18 cellular contexts compared by ENCODE assay signal in genomic region chr4:67152976-67153375, GRCh38.
"Had no signal": no experiment of that assay in that cellular context is flagged by ENCODE, and none has a peak within 500 bp of the region (broad histone marks: within the 10 kb centered on the region; RNA-seq: fewer than 3 reads in every experiment).

No MANE protein-coding gene starts in this region.

- H3K27ac ChIP-seq: pancreas, testis, upper lobe of left lung had no signal

- H3K4me3 Mint-ChIP-seq: activated B cell treated with CpG ODN at 0.5 μM for 24 hours; activated CD8-positive, alpha-beta T cell treated with anti-CD3 and anti-CD28 coated beads for 36 hours; activated T-cell treated with anti-CD3 and anti-CD28 coated beads, Interleukin-2, amount 50 U/mL, for 4 hours; naive B cell; stimulated activated naive CD8-positive, alpha-beta T cell treated with anti-CD3 and anti-CD28 coated beads, Interleukin-15, amount 100 ng/mL, for 72 hours had no signal

- H3K36me3 Mint-ChIP-seq: activated naive CD4-positive, alpha-beta T cell treated with anti-CD3 and anti-CD28 coated beads, Interleukin-2, amount 50 U/mL, for 72 hours; naive B cell had no signal

- ATAC-seq: activated CD8-positive, alpha-beta T cell treated with anti-CD3 and anti-CD28 coated beads for 36 hours; activated naive CD4-positive, alpha-beta T cell treated with anti-CD3 and anti-CD28 coated beads, Interleukin-2, amount 50 U/mL, for 72 hours; activated T-cell treated with anti-CD3 and anti-CD28 coated beads, Interleukin-2, amount 50 U/mL, for 4 hours; esophagus mucosa; left lobe of liver; stimulated activated naive CD8-positive, alpha-beta T cell treated with anti-CD3 and anti-CD28 coated beads, Interleukin-15, amount 100 ng/mL, for 72 hours had no signal

- DNase-seq: activated B cell treated with CpG ODN at 0.5 μM for 24 hours; activated CD4-positive, alpha-beta T cell treated with anti-CD3 and anti-CD28 coated beads for 48 hours; activated CD8-positive, alpha-beta T cell treated with anti-CD3 and anti-CD28 coated beads for 36 hours; activated effector memory CD4-positive, alpha-beta T cell treated with Interleukin-2 at 50 U/mL for 16 hours; activated T-cell treated with anti-CD3 and anti-CD28 coated beads, Interleukin-2, amount 50 U/mL, for 4 hours; islet precursor cell; naive B cell; pancreas; stimulated activated CD4-positive, alpha-beta T cell treated with anti-CD3 and anti-CD28 coated beads, Interleukin-1b, Interleukin-23, amount 100 ng/mL, for 48 hours; stimulated activated naive CD8-positive, alpha-beta T cell treated with anti-CD3 and anti-CD28 coated beads, Interleukin-15, amount 100 ng/mL, for 72 hours; upper lobe of left lung had no signal

- H3K4me1 ChIP-seq: pancreas, upper lobe of left lung had no signal

- H3K9me3 ChIP-seq: pancreas, testis, upper lobe of left lung had no signal

- H3K4me1 Mint-ChIP-seq: activated B cell treated with CpG ODN at 0.5 μM for 24 hours; naive B cell; stimulated activated naive CD8-positive, alpha-beta T cell treated with anti-CD3 and anti-CD28 coated beads, Interleukin-15, amount 100 ng/mL, for 72 hours had no signal

- H3K27me3 Mint-ChIP-seq: activated CD8-positive, alpha-beta T cell treated with anti-CD3 and anti-CD28 coated beads for 36 hours; naive B cell; stimulated activated naive CD8-positive, alpha-beta T cell treated with anti-CD3 and anti-CD28 coated beads, Interleukin-15, amount 100 ng/mL, for 72 hours had no signal

- H3K36me3 ChIP-seq: pancreas, upper lobe of left lung had no signal

- H3K27ac Mint-ChIP-seq: activated B cell treated with CpG ODN at 0.5 μM for 24 hours; activated CD8-positive, alpha-beta T cell treated with anti-CD3 and anti-CD28 coated beads for 36 hours; activated naive CD4-positive, alpha-beta T cell treated with anti-CD3 and anti-CD28 coated beads, Interleukin-2, amount 50 U/mL, for 72 hours; naive B cell; stimulated activated naive CD8-positive, alpha-beta T cell treated with anti-CD3 and anti-CD28 coated beads, Interleukin-15, amount 100 ng/mL, for 72 hours had no signal

- H3K9me3 Mint-ChIP-seq: activated B cell treated with CpG ODN at 0.5 μM for 24 hours; activated CD8-positive, alpha-beta T cell treated with anti-CD3 and anti-CD28 coated beads for 36 hours; activated T-cell treated with anti-CD3 and anti-CD28 coated beads, Interleukin-2, amount 50 U/mL, for 4 hours; stimulated activated naive CD8-positive, alpha-beta T cell treated with anti-CD3 and anti-CD28 coated beads, Interleukin-15, amount 100 ng/mL, for 72 hours had no signal

- H3K27me3 ChIP-seq: pancreas, testis, upper lobe of left lung had no signal

- FAIRE-seq: colon, endometrium, pancreas, TTC549 had no signal

- H3K4me3 ChIP-seq: pancreas, testis, upper lobe of left lung had no signal
